8 cellular contexts compared by ENCODE assay signal in genomic region chr19:27794444-27795042, GRCh38.
A peak's percentile ranks its signal among the peaks of the same experiment; 100 is the strongest.
DNase-seq lines count a peak whose midpoint lies in the region; ATAC-seq and TF ChIP-seq lines count a peak whose summit lies in the region.

No MANE protein-coding gene starts in this region.

- no peak for DNase-seq in activated naive CD8-positive, alpha-beta T cell treated with anti-CD3 and anti-CD28 coated beads, Interleukin-2, amount 10 ng/mL, durations not matched to agents 7 days and 5 days
- no peak for DNase-seq in right atrium auricular region (ENCODE audit: low spot score)
- DNase-seq in retinal pigment epithelial cell (ENCODE audit: low read depth), result no peak
- no peak for DNase-seq in retina
- no peak for DNase-seq in NCI-H2171 treated with DMSO at 0.1 percent for 48 hours (lab: John Stamatoyannopoulos, UW)

- peak overlapping the region in 2 of 3 donors; percentile 78 to 84 for H3K27ac Mint-ChIP-seq in IgD-negative memory B cell
- H3K27ac Mint-ChIP-seq in activated naive CD8-positive, alpha-beta T cell treated with anti-CD3 and anti-CD28 coated beads, Interleukin-2, amount 10 ng/mL, durations not matched to agents 7 days and 5 days, result peak overlapping the region; percentile 98

- H3K36me3 ChIP-seq in ACC112 (ENCODE audit: insufficient read depth, low read length), result no peaks in the 10 kb centered on the region
- H3K36me3 ChIP-seq in right atrium auricular region, result no peaks in the 10 kb centered on the region

- POLR2A ChIA-PET in activated naive CD8-positive, alpha-beta T cell treated with anti-CD3 and anti-CD28 coated beads, Interleukin-2, amount 10 ng/mL, durations not matched to agents 7 days and 5 days (lab: Charles Lee), result interaction anchor here (1.5 kb wide), 1 partner anchor 9 kb away, joined by 4 read pairs; no protein-coding TSS in a partner anchor

- ATAC-seq in GM18909 (IDR thresholded peaks at IDR 0.05; ENCODE audit: poor library complexity, unreplicated experiment), result peak; percentile 9
- ATAC-seq in activated naive CD8-positive, alpha-beta T cell treated with anti-CD3 and anti-CD28 coated beads, Interleukin-2, amount 10 ng/mL, durations not matched to agents 7 days and 5 days (ENCODE audit: low read depth), result no peak

- peaks cover 4% of the 10 kb centered on the region for H3K36me3 Mint-ChIP-seq in IgD-negative memory B cell
- peaks cover 19% of the 10 kb centered on the region for H3K36me3 Mint-ChIP-seq in activated naive CD8-positive, alpha-beta T cell treated with anti-CD3 and anti-CD28 coated beads, Interleukin-2, amount 10 ng/mL, durations not matched to agents 7 days and 5 days

- no peaks in the 10 kb centered on the region for H3K9me3 ChIP-seq in right atrium auricular region

- H3K4me3 Mint-ChIP-seq in IgD-negative memory B cell, result peak overlapping the region; percentile 82 to 97 (median 96)
- H3K4me3 Mint-ChIP-seq in activated naive CD8-positive, alpha-beta T cell treated with anti-CD3 and anti-CD28 coated beads, Interleukin-2, amount 10 ng/mL, durations not matched to agents 7 days and 5 days, result peak overlapping the region; percentile 99

- peaks cover 46% of the 10 kb centered on the region for H3K79me2 ChIP-seq in ACC112 (ENCODE audit: control insufficient read depth, insufficient read depth, low read length, unreplicated experiment)

- H3K4me1 ChIP-seq in ACC112 (ENCODE audit: control insufficient read depth, insufficient read depth, low read length, unreplicated experiment), result peaks cover 10% of the 10 kb centered on the region
- peaks cover 0 to 14% of the 10 kb centered on the region in 2 donors for H3K4me1 ChIP-seq in right atrium auricular region

- H2AFZ ChIP-seq in ACC112 (ENCODE audit: low read length, unreplicated experiment), result peak overlapping the region; percentile 59

- no peaks in the 10 kb centered on the region for H3K9me3 Mint-ChIP-seq in IgD-negative memory B cell
- no peaks in the 10 kb centered on the region for H3K9me3 Mint-ChIP-seq in activated naive CD8-positive, alpha-beta T cell treated with anti-CD3 and anti-CD28 coated beads, Interleukin-2, amount 10 ng/mL, durations not matched to agents 7 days and 5 days

- no peaks in the 10 kb centered on the region for H3K27me3 Mint-ChIP-seq in IgD-negative memory B cell
- H3K27me3 Mint-ChIP-seq in activated naive CD8-positive, alpha-beta T cell treated with anti-CD3 and anti-CD28 coated beads, Interleukin-2, amount 10 ng/mL, durations not matched to agents 7 days and 5 days, result no peaks in the 10 kb centered on the region

- peak overlapping the region; percentile 4 for H3K27ac ChIP-seq in ACC112 (ENCODE audit: low read depth, low read length)
- H3K27ac ChIP-seq in right atrium auricular region, result peak overlapping the region; percentile 87 to 92

- peak overlapping the region; percentile 83 for H3K4me3 ChIP-seq in ACC112 (ENCODE audit: low read depth, low read length)
- peak overlapping the region; percentile 66 for H3K4me3 ChIP-seq in right atrium auricular region
- H3K4me3 ChIP-seq in retinal pigment epithelial cell (ENCODE audit: low read length), result peak overlapping the region; percentile 81

- H3K27me3 ChIP-seq in ACC112 (ENCODE audit: insufficient read depth, low read length), result no peaks in the 10 kb centered on the region
- no peaks in the 10 kb centered on the region for H3K27me3 ChIP-seq in right atrium auricular region

- TF ChIP-seq CTCF in right atrium auricular region (IDR thresholded peaks at IDR 0.05), result no peak
- TF ChIP-seq CTCF in retinal pigment epithelial cell (conservative IDR thresholded peaks at IDR 0.05; ENCODE audit: low read depth, low read length), result no peak

- peaks cover 14 to 26% (median 19%) of the 10 kb centered on the region in 3 donors for H3K4me1 Mint-ChIP-seq in IgD-negative memory B cell
- peaks cover 26% of the 10 kb centered on the region for H3K4me1 Mint-ChIP-seq in activated naive CD8-positive, alpha-beta T cell treated with anti-CD3 and anti-CD28 coated beads, Interleukin-2, amount 10 ng/mL, durations not matched to agents 7 days and 5 days
